In the genomic region with DNA sequence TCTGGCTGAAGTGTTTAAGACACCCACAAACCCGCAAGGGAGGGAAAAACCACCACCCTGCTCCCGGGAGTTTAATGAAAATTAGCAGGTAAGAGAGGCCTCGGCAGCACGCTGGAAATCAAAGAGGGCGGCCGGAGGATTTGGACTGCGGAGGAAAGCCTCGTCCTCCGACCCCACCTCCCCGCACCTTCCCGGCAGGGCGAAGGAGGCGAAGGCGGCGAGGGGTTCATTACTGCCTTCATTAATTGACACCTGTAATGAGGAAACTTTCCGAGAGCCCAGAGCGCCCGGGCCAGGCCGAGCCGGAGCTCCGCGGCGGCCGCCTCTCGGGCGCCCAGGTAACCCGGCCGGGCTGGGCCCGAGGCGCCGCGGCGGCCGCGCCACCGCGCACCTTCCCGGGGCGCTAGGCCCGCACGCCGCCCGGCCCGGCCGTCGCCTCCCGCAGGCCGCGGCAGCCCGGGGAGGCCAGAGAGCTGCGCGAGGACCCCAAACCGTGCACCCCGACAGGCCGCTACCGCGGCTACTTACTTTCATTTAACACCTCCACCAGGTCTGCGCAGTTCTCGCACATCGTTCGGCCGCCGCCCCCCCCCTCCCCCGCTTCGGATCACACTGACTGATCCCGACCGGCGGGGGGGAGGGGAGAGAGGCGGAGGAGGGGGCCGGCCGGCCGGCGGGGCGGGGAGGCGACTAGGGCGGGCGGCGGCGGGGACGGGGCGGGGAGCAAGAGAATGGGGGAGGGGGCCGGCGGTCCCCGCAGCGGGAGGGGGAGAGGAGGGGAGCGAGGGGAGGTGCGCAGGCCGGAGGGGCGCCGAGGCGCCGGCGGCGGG, we compare ENCODE assay signal across 8 cellular contexts. TPM values are rescaled to one million over a fixed set of nuclear protein-coding genes. Genes with fewer than 3 reads are reported as not detected.
DNase-seq lines count a peak whose midpoint lies in the region; ATAC-seq and TF ChIP-seq lines count a peak whose summit lies in the region.

No MANE protein-coding gene starts in this region.

- no peaks in the 10 kb centered on the region for H3K9me3 ChIP-seq in CD8-positive, alpha-beta memory T cell (ENCODE audit: low read length)
- H3K9me3 ChIP-seq in HUES64 (ENCODE audit: insufficient read depth, low read depth, low read length) (no peaks in the 10 kb centered on the region), neuron (ENCODE audit: low read length) (peaks cover 2% of the 10 kb centered on the region), stomach smooth muscle (ENCODE audit: control insufficient read depth in 2 of 2, low read length in 2 of 2) (no peaks in the 10 kb centered on the region)

- no peak for TF ChIP-seq CTCF in foreskin keratinocyte (conservative IDR thresholded peaks at IDR 0.05)

- H3K4me3 Mint-ChIP-seq in CD8-positive, alpha-beta memory T cell, result peak overlapping the region; percentile 86 to 97 (median 95)

- H3K4me3 ChIP-seq in CD8-positive, alpha-beta memory T cell (ENCODE audit: low read length), result peak overlapping the region; percentile 60
- H3K4me3 ChIP-seq in HUES64 (ENCODE audit: low read length) (peak overlapping the region; percentile 88), neuron (ENCODE audit: low read length) (peak overlapping the region; percentile 96), stomach smooth muscle (ENCODE audit: low read length in 2 of 2) (peak overlapping the region; percentile 82 to 86)

- no peaks in the 10 kb centered on the region for H3K36me3 ChIP-seq in CD8-positive, alpha-beta memory T cell (ENCODE audit: insufficient read depth, low read length)
- H3K36me3 ChIP-seq in HUES64 (ENCODE audit: insufficient read depth, low read length) (peaks cover 19% of the 10 kb centered on the region), neuron (ENCODE audit: insufficient read depth, low read length) (peaks cover 11% of the 10 kb centered on the region), stomach smooth muscle (ENCODE audit: control insufficient read depth in 2 of 2, insufficient read depth in 2 of 2, low read length in 2 of 2) (no peaks in the 10 kb centered on the region)

- no peaks in the 10 kb centered on the region for H3K27me3 ChIP-seq in CD8-positive, alpha-beta memory T cell (ENCODE audit: insufficient read depth, low read length, poor library complexity, severe bottlenecking)
- H3K27me3 ChIP-seq in HUES64 (ENCODE audit: insufficient read depth, low read length) (no peaks in the 10 kb centered on the region), foreskin keratinocyte (no peaks in the 10 kb centered on the region), neuron (ENCODE audit: insufficient read depth, low read length) (no peaks in the 10 kb centered on the region), stomach smooth muscle (ENCODE audit: control insufficient read depth in 1 of 2, insufficient read depth in 2 of 2, low read length in 2 of 2) (no peaks in the 10 kb centered on the region)

- H3K9me3 Mint-ChIP-seq in CD8-positive, alpha-beta memory T cell, result no peaks in the 10 kb centered on the region

- H3K9ac ChIP-seq in HUES64 (ENCODE audit: low read depth, low read length), result peak overlapping the region; percentile 94
- peak overlapping the region; percentile 89 to 92 for H3K9ac ChIP-seq in stomach smooth muscle (ENCODE audit: low read length in 2 of 2)

- under 1% methylated on average over 59 of the region's 94 CpGs for WGBS in HUES64

- peak overlapping the region; percentile 82 for H3K27ac ChIP-seq in CD8-positive, alpha-beta memory T cell (ENCODE audit: low read depth, low read length)
- H3K27ac ChIP-seq in HUES64 (ENCODE audit: low read depth, low read length), result peak overlapping the region; percentile 99
- H3K27ac ChIP-seq in foreskin keratinocyte, result peak overlapping the region; percentile 88
- H3K27ac ChIP-seq in stomach smooth muscle (ENCODE audit: low read length), result peak overlapping the region; percentile 76

- peak in 3 of 5 donors; percentile 79 to 86 (median 79) for DNase-seq in CD8-positive, alpha-beta memory T cell
- peak; percentile 84 for DNase-seq in RPMI8226
- DNase-seq in activated effector memory CD4-positive, alpha-beta T cell treated with anti-CD3 and anti-CD28 coated beads, Interleukin-2, amount 50 U/mL, for 16 hours, result peak; percentile 94
- peak; percentile 27 to 44 for DNase-seq in foreskin keratinocyte

- H3K4me1 Mint-ChIP-seq in CD8-positive, alpha-beta memory T cell, result peaks cover 30 to 52% (median 41%) of the 10 kb centered on the region in 3 donors

- H3K27me3 Mint-ChIP-seq in CD8-positive, alpha-beta memory T cell, result peaks cover 0 to 1% of the 10 kb centered on the region in 2 donors

- POLR2A ChIA-PET in CD8-positive, alpha-beta memory T cell (lab: Charles Lee), result interaction anchor here (0.7 to 1.4 kb wide), 6 partner anchors 12 to 293 kb away, joined by 3 to 7 read pairs (median 4); no protein-coding TSS in a partner anchor

- H3K27ac Mint-ChIP-seq in CD8-positive, alpha-beta memory T cell, result peak overlapping the region; percentile 94 to 98 (median 97)

- ATAC-seq in GM21360 (IDR thresholded peaks at IDR 0.05; ENCODE audit: unreplicated experiment) (peak; percentile 27), foreskin keratinocyte (peak; percentile 49)

- CTCF ChIA-PET in CD8-positive, alpha-beta memory T cell (lab: Charles Lee), result interaction anchor here (0.9 to 1.3 kb wide), 3 partner anchors 12 to 68 kb away, joined by 3 to 5 read pairs (median 5); partner anchors contain the start of gene XPO1

- peaks cover 0 to 36% (median 2%) of the 10 kb centered on the region in 3 donors for H3K36me3 Mint-ChIP-seq in CD8-positive, alpha-beta memory T cell

- H3K4me1 ChIP-seq in CD8-positive, alpha-beta memory T cell (ENCODE audit: insufficient read depth, low read length), result peaks cover 33% of the 10 kb centered on the region
- H3K4me1 ChIP-seq in HUES64 (ENCODE audit: insufficient read depth, low read length), result peaks cover 15% of the 10 kb centered on the region
- no peaks in the 10 kb centered on the region for H3K4me1 ChIP-seq in foreskin keratinocyte
- H3K4me1 ChIP-seq in neuron (ENCODE audit: insufficient read depth, low read length), result peaks cover 13% of the 10 kb centered on the region
- H3K4me1 ChIP-seq in stomach smooth muscle (ENCODE audit: control insufficient read depth, insufficient read depth, low read length), result peaks cover 12% of the 10 kb centered on the region

- peak overlapping the region; percentile 37 for H2AFZ ChIP-seq in neuron (ENCODE audit: low read depth, low read length)

RNA-seq across cellular contexts. Expression of gene USP34, which starts 0.6 kb away (rescaled TPM):
- 10 to 100 TPM; 71.9 to 74.1 TPM for total RNA-seq in CD8-positive, alpha-beta memory T cell
- 24.1 TPM for polyA plus RNA-seq in CD8-positive, alpha-beta memory T cell
- polyA plus RNA-seq in HUES64 (2013, experiment 1 of 2), result 41.6 TPM
- polyA plus RNA-seq in HUES64 (2013, experiment 2 of 2), result 48.2 TPM
- 51.0 and 55.2 TPM in 2 replicates for total RNA-seq in foreskin keratinocyte
- polyA plus RNA-seq in foreskin keratinocyte, result 23.1 and 25.0 TPM in 2 replicates

Comparison
In these comparisons a context has a peak if more than half of its experiments do, and no peak if none do; other contexts are left out.
1. Peak in every context shown above with its lines: DNase-seq, ATAC-seq, H3K4me3 ChIP-seq and H3K27ac ChIP-seq.
2. DNase-seq: peak in every context shown above with its lines; median percentile 94 in activated effector memory CD4-positive, alpha-beta T cell treated with anti-CD3 and anti-CD28 coated beads, Interleukin-2, amount 50 U/mL, for 16 hours; 84 in RPMI8226; 79 in CD8-positive, alpha-beta memory T cell; 36 in foreskin keratinocyte.